3 cellular contexts compared by ENCODE assay signal in genomic region chr6:91611190-91611589, GRCh38.
TF ChIP-seq lines count a peak whose summit lies in the region.

No MANE protein-coding gene starts in this region.

TF ChIP-seq in HepG2, 621 proteins besides CTCF, POLR2A, EP300 and RAD21 (continues in another document):
- no peak for TF ChIP-seq ZNF574 (CRISPR knock-in tag; IDR thresholded peaks at IDR 0.05)
- no peak for TF ChIP-seq NFRKB (IDR thresholded peaks at IDR 0.05)
- TF ChIP-seq DZIP1 (CRISPR knock-in tag; IDR thresholded peaks at IDR 0.05), result no peak
- TF ChIP-seq CEBPB (IDR thresholded peaks at IDR 0.05; ENCODE audit: borderline replicate concordance, low read depth, low read length), result peak; percentile 40; the same call in 1 of the 2 replicates

TF ChIP-seq in IMR-90, 13 proteins besides CTCF, POLR2A, EP300 and RAD21:
- TF ChIP-seq MAFK (IDR thresholded peaks at IDR 0.05; ENCODE audit: low read depth, low read length) (no peak), CEBPB (IDR thresholded peaks at IDR 0.05; ENCODE audit: low read depth, low read length) (peak; percentile 78)

TF ChIP-seq in H1, 55 proteins besides CTCF, POLR2A, EP300 and RAD21:
- no peak for TF ChIP-seq RFX5 (IDR thresholded peaks at IDR 0.05; ENCODE audit: borderline replicate concordance, low read depth, low read length)
- TF ChIP-seq CEBPB (IDR thresholded peaks at IDR 0.05; ENCODE audit: low read depth, low read length), result peak; percentile 8; the same call in 1 of the 2 replicates
